Comparison of ENCODE assay signal across 8 cellular contexts in genomic region chr17:42577532-42578281, GRCh38. TPM values are rescaled to one million over a fixed set of nuclear protein-coding genes. Genes with fewer than 3 reads are reported as not detected.
DNase-seq lines count a peak whose midpoint lies in the region; ATAC-seq, FAIRE-seq and TF ChIP-seq lines count a peak whose summit lies in the region.

Gene PSMC3IP (minus strand): TSS chr17:42577729. CDS start chr17:42577686, 43 bp downstream.

- FAIRE-seq in bronchial epithelial cell (lab: Jason Lieb, UNC) (no peak), small intestine (lab: Jason Lieb, UNC) (no peak)

- H3K4me1 ChIP-seq in small intestine (ENCODE audit: control insufficient read depth in 2 of 2, insufficient read depth in 1 of 2, low read depth in 1 of 2, low read length in 1 of 2) = no peaks in the 10 kb centered on the region

- peak within 1 kb of the TSS; percentile 70 for H3K4me3 ChIP-seq in AG09309 (ENCODE audit: control insufficient read depth, low read depth, low read length)
- H3K4me3 ChIP-seq in WI38 (ENCODE audit: low read depth, low read length) = peak within 1 kb of the TSS; percentile 82
- peak within 1 kb of the TSS; percentile 73 for H3K4me3 ChIP-seq in bronchial epithelial cell (ENCODE audit: low read depth, low read length)
- peak within 1 kb of the TSS; percentile 46 to 66 for H3K4me3 ChIP-seq in small intestine (ENCODE audit: low read depth in 1 of 2, low read length in 2 of 2)

- peak within 1 kb of the TSS; percentile 60 to 90 for H3K27ac ChIP-seq in small intestine (ENCODE audit: low read depth in 1 of 2, low read length in 1 of 2)

- H3K27me3 ChIP-seq in bronchial epithelial cell (ENCODE audit: control insufficient read depth, insufficient read depth, low read length) = no peaks in the 10 kb centered on the region
- H3K27me3 ChIP-seq in small intestine (ENCODE audit: control insufficient read depth in 2 of 2, insufficient read depth in 2 of 2, low read length in 2 of 2) = no peaks in the 10 kb centered on the region

- ATAC-seq in GM18907 (IDR thresholded peaks at IDR 0.05; ENCODE audit: unreplicated experiment) (peak; percentile 72), HG03159 (IDR thresholded peaks at IDR 0.05; ENCODE audit: unreplicated experiment) (peak; percentile 67)

- peaks cover 17% of the 10 kb centered on the region for H3K36me3 ChIP-seq in bronchial epithelial cell (ENCODE audit: control insufficient read depth, insufficient read depth, low read length)
- peaks cover 0 to 26% of the 10 kb centered on the region in 2 donors for H3K36me3 ChIP-seq in small intestine (ENCODE audit: control insufficient read depth in 2 of 2, insufficient read depth in 2 of 2, low read length in 2 of 2)

- H3K9me3 ChIP-seq in small intestine (ENCODE audit: control insufficient read depth, low read depth) = no peaks in the 10 kb centered on the region

- 0 to 1% (median 0%) methylated on average over 50 to 52 of the region's 52 CpGs for WGBS in small intestine, 3 donors

- DNase-seq in AG09309 (ENCODE audit: low read depth) (peak; percentile 72), NCI-H226 (peak; percentile 93), bronchial epithelial cell (ENCODE audit: low read depth) (peak; percentile 88), iPS-NIHi11 (ENCODE audit: low spot score) (peak; percentile 97), small intestine (peak; percentile 96)

- TF ChIP-seq CTCF in AG09309 (IDR thresholded peaks at IDR 0.05; ENCODE audit: control insufficient read depth, insufficient read depth, low read depth, low read length, missing control alignments) (peak; percentile 40), WI38 (IDR thresholded peaks at IDR 0.05; ENCODE audit: low read depth, low read length) (peak; percentile 19; the same call in 1 of the 2 replicates), bronchial epithelial cell (IDR thresholded peaks at IDR 0.05; ENCODE audit: insufficient read depth, low read length, severe bottlenecking) (peak; percentile 65)

RNA-seq across cellular contexts. Expression of gene PSMC3IP, which starts in this region (rescaled TPM):
- total RNA-seq in bronchial epithelial cell = 1.3 and 2.0 TPM in 2 replicates
- polyA plus RNA-seq in small intestine = 1 to 10 TPM in 2 of 3 donors, under 1 TPM in 1; 0.89 to 5.1 (median 1.9) TPM

Comparison
In these comparisons a context has a peak if more than half of its experiments do, and no peak if none do; other contexts are left out.
1. Peak in every context shown above with its lines: DNase-seq, ATAC-seq, H3K4me3 ChIP-seq and H3K27ac ChIP-seq.